Comparison of ENCODE assay signal across 2 cellular contexts in the genomic region with DNA sequence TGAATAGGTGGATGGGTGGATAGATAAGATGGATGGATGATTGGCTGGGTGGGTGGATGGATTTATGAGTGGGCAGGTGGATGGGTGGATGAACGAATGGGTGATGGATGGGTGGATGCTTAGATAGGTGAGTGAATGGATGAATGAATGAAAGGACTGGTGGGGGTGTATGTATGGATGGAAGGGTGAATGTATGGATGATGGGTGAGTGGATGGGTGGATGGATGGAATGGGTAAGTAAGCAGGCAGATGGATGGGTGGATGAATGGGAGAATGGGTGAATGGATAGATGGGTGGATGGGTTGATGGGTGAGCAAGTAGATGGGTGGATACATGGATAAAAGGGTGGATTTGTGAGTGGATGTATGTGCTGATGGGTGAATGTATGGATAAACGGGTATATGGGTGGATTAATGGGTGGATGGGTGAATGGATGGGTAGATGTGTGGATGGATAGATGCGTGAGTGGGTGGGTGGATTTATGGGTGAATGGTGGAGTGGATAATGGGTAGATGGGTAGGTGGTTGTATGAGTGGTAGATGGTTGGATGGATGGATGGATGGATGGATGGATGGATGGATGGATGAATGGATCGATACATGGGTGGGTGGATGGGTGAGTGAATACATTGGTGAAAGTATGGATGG.
TF ChIP-seq lines count a peak whose summit lies in the region.

No MANE protein-coding gene starts in this region.

TF ChIP-seq in GM12878, 131 proteins besides CTCF, POLR2A, EP300 and RAD21 (continued from another document and continues in another):
- TF ChIP-seq, protein P1, sequence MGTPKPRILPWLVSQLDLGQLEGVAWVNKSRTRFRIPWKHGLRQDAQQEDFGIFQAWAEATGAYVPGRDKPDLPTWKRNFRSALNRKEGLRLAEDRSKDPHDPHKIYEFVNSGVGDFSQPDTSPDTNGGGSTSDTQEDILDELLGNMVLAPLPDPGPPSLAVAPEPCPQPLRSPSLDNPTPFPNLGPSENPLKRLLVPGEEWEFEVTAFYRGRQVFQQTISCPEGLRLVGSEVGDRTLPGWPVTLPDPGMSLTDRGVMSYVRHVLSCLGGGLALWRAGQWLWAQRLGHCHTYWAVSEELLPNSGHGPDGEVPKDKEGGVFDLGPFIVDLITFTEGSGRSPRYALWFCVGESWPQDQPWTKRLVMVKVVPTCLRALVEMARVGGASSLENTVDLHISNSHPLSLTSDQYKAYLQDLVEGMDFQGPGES (IDR thresholded peaks at IDR 0.05): no peak
- TF ChIP-seq, protein P2, sequence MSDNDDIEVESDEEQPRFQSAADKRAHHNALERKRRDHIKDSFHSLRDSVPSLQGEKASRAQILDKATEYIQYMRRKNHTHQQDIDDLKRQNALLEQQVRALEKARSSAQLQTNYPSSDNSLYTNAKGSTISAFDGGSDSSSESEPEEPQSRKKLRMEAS (IDR thresholded peaks at IDR 0.05; ENCODE audit: low read depth, low read length): no peak
- TF ChIP-seq, protein P3, sequence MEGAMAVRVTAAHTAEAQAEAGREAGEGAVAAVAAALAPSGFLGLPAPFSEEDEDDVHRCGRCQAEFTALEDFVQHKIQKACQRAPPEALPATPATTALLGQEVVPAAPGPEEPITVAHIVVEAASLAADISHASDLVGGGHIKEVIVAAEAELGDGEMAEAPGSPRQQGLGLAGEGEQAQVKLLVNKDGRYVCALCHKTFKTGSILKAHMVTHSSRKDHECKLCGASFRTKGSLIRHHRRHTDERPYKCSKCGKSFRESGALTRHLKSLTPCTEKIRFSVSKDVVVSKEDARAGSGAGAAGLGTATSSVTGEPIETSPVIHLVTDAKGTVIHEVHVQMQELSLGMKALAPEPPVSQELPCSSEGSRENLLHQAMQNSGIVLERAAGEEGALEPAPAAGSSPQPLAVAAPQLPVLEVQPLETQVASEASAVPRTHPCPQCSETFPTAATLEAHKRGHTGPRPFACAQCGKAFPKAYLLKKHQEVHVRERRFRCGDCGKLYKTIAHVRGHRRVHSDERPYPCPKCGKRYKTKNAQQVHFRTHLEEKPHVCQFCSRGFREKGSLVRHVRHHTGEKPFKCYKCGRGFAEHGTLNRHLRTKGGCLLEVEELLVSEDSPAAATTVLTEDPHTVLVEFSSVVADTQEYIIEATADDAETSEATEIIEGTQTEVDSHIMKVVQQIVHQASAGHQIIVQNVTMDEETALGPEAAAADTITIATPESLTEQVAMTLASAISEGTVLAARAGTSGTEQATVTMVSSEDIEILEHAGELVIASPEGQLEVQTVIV (IDR thresholded peaks at IDR 0.05; ENCODE audit: borderline replicate concordance, partially characterized antibody): peak; percentile 7
- TF ChIP-seq, protein P4, sequence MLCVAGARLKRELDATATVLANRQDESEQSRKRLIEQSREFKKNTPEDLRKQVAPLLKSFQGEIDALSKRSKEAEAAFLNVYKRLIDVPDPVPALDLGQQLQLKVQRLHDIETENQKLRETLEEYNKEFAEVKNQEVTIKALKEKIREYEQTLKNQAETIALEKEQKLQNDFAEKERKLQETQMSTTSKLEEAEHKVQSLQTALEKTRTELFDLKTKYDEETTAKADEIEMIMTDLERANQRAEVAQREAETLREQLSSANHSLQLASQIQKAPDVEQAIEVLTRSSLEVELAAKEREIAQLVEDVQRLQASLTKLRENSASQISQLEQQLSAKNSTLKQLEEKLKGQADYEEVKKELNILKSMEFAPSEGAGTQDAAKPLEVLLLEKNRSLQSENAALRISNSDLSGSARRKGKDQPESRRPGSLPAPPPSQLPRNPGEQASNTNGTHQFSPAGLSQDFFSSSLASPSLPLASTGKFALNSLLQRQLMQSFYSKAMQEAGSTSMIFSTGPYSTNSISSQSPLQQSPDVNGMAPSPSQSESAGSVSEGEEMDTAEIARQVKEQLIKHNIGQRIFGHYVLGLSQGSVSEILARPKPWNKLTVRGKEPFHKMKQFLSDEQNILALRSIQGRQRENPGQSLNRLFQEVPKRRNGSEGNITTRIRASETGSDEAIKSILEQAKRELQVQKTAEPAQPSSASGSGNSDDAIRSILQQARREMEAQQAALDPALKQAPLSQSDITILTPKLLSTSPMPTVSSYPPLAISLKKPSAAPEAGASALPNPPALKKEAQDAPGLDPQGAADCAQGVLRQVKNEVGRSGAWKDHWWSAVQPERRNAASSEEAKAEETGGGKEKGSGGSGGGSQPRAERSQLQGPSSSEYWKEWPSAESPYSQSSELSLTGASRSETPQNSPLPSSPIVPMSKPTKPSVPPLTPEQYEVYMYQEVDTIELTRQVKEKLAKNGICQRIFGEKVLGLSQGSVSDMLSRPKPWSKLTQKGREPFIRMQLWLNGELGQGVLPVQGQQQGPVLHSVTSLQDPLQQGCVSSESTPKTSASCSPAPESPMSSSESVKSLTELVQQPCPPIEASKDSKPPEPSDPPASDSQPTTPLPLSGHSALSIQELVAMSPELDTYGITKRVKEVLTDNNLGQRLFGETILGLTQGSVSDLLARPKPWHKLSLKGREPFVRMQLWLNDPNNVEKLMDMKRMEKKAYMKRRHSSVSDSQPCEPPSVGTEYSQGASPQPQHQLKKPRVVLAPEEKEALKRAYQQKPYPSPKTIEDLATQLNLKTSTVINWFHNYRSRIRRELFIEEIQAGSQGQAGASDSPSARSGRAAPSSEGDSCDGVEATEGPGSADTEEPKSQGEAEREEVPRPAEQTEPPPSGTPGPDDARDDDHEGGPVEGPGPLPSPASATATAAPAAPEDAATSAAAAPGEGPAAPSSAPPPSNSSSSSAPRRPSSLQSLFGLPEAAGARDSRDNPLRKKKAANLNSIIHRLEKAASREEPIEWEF (IDR thresholded peaks at IDR 0.05; ENCODE audit: insufficient replicate concordance, low read depth, low read length): no peak
- TF ChIP-seq, protein P5, sequence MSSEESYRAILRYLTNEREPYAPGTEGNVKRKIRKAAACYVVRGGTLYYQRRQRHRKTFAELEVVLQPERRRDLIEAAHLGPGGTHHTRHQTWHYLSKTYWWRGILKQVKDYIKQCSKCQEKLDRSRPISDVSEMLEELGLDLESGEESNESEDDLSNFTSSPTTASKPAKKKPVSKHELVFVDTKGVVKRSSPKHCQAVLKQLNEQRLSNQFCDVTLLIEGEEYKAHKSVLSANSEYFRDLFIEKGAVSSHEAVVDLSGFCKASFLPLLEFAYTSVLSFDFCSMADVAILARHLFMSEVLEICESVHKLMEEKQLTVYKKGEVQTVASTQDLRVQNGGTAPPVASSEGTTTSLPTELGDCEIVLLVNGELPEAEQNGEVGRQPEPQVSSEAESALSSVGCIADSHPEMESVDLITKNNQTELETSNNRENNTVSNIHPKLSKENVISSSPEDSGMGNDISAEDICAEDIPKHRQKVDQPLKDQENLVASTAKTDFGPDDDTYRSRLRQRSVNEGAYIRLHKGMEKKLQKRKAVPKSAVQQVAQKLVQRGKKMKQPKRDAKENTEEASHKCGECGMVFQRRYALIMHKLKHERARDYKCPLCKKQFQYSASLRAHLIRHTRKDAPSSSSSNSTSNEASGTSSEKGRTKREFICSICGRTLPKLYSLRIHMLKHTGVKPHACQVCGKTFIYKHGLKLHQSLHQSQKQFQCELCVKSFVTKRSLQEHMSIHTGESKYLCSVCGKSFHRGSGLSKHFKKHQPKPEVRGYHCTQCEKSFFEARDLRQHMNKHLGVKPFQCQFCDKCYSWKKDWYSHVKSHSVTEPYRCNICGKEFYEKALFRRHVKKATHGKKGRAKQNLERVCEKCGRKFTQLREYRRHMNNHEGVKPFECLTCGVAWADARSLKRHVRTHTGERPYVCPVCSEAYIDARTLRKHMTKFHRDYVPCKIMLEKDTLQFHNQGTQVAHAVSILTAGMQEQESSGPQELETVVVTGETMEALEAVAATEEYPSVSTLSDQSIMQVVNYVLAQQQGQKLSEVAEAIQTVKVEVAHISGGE (CRISPR knock-in tag; IDR thresholded peaks at IDR 0.05): no peak
- TF ChIP-seq IKZF1 (conservative IDR thresholded peaks at IDR 0.05): no peak
- TF ChIP-seq SREBF1 (IDR thresholded peaks at IDR 0.05; ENCODE audit: low read length): no peak

TF ChIP-seq in HepG2, 621 proteins besides CTCF, POLR2A, EP300 and RAD21 (continued from another document):
- TF ChIP-seq, protein P6, sequence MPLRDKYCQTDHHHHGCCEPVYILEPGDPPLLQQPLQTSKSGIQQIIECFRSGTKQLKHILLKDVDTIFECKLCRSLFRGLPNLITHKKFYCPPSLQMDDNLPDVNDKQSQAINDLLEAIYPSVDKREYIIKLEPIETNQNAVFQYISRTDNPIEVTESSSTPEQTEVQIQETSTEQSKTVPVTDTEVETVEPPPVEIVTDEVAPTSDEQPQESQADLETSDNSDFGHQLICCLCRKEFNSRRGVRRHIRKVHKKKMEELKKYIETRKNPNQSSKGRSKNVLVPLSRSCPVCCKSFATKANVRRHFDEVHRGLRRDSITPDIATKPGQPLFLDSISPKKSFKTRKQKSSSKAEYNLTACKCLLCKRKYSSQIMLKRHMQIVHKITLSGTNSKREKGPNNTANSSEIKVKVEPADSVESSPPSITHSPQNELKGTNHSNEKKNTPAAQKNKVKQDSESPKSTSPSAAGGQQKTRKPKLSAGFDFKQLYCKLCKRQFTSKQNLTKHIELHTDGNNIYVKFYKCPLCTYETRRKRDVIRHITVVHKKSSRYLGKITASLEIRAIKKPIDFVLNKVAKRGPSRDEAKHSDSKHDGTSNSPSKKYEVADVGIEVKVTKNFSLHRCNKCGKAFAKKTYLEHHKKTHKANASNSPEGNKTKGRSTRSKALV (CRISPR knock-in tag; IDR thresholded peaks at IDR 0.05): no peak
- peak; percentile 95; the same call in 1 of the 2 replicates for TF ChIP-seq PLRG1 (conservative IDR thresholded peaks at IDR 0.05)
- TF ChIP-seq IKZF1 (IDR thresholded peaks at IDR 0.05): peak; percentile 75; the same call in 1 of the 2 replicates
- 0 out of 2 replicates have a peak, but pooled peaks have one; percentile 35 for TF ChIP-seq NFRKB (IDR thresholded peaks at IDR 0.05)
- TF ChIP-seq ESRRA (CRISPR knock-in tag; IDR thresholded peaks at IDR 0.05; ENCODE audit: low read depth): no peak
- peak; percentile 30; the same call in 1 of the 2 replicates for TF ChIP-seq SOX6 (IDR thresholded peaks at IDR 0.05)
- no peak for TF ChIP-seq SOX6 (CRISPR knock-in tag; IDR thresholded peaks at IDR 0.05)
- TF ChIP-seq DPF2 (CRISPR knock-in tag; IDR thresholded peaks at IDR 0.05; ENCODE audit: borderline replicate concordance, low read depth): no peak
- TF ChIP-seq LCORL (IDR thresholded peaks at IDR 0.05): 0 out of 2 replicates have a peak, but pooled peaks have one; percentile 7
- no peak for TF ChIP-seq LCORL (CRISPR knock-in tag; IDR thresholded peaks at IDR 0.05)
- TF ChIP-seq, protein P7, sequence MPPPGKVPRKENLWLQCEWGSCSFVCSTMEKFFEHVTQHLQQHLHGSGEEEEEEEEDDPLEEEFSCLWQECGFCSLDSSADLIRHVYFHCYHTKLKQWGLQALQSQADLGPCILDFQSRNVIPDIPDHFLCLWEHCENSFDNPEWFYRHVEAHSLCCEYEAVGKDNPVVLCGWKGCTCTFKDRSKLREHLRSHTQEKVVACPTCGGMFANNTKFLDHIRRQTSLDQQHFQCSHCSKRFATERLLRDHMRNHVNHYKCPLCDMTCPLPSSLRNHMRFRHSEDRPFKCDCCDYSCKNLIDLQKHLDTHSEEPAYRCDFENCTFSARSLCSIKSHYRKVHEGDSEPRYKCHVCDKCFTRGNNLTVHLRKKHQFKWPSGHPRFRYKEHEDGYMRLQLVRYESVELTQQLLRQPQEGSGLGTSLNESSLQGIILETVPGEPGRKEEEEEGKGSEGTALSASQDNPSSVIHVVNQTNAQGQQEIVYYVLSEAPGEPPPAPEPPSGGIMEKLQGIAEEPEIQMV (CRISPR knock-in tag; IDR thresholded peaks at IDR 0.05; ENCODE audit: low read depth): no peak
- no peak for TF ChIP-seq ZZZ3 (CRISPR knock-in tag; IDR thresholded peaks at IDR 0.05; ENCODE audit: borderline replicate concordance)
- TF ChIP-seq JUND (CRISPR knock-in tag; IDR thresholded peaks at IDR 0.05): no peak
- peak; percentile 63 for TF ChIP-seq FOXA1 (IDR thresholded peaks at IDR 0.05)
- TF ChIP-seq FOXA1 (CRISPR knock-in tag; IDR thresholded peaks at IDR 0.05): no peak
- TF ChIP-seq ZNF143 (CRISPR knock-in tag; IDR thresholded peaks at IDR 0.05): no peak
- TF ChIP-seq NBN (conservative IDR thresholded peaks at IDR 0.05): peak; percentile 65; the same call in 1 of the 2 replicates
- TF ChIP-seq, protein P8, sequence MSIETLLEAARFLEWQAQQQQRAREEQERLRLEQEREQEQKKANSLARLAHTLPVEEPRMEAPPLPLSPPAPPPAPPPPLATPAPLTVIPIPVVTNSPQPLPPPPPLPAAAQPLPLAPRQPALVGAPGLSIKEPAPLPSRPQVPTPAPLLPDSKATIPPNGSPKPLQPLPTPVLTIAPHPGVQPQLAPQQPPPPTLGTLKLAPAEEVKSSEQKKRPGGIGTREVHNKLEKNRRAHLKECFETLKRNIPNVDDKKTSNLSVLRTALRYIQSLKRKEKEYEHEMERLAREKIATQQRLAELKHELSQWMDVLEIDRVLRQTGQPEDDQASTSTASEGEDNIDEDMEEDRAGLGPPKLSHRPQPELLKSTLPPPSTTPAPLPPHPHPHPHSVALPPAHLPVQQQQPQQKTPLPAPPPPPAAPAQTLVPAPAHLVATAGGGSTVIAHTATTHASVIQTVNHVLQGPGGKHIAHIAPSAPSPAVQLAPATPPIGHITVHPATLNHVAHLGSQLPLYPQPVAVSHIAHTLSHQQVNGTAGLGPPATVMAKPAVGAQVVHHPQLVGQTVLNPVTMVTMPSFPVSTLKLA (IDR thresholded peaks at IDR 0.05): 0 out of 2 replicates have a peak, but pooled peaks have one; percentile 8
- TF ChIP-seq, protein P9, sequence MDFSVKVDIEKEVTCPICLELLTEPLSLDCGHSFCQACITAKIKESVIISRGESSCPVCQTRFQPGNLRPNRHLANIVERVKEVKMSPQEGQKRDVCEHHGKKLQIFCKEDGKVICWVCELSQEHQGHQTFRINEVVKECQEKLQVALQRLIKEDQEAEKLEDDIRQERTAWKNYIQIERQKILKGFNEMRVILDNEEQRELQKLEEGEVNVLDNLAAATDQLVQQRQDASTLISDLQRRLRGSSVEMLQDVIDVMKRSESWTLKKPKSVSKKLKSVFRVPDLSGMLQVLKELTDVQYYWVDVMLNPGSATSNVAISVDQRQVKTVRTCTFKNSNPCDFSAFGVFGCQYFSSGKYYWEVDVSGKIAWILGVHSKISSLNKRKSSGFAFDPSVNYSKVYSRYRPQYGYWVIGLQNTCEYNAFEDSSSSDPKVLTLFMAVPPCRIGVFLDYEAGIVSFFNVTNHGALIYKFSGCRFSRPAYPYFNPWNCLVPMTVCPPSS (IDR thresholded peaks at IDR 0.05): 0 out of 2 replicates have a peak, but pooled peaks have one; percentile 22
- TF ChIP-seq FOXP1 (IDR thresholded peaks at IDR 0.05): peak; percentile 31; the same call in 1 of the 2 replicates
- no peak for TF ChIP-seq FOXP1 (CRISPR knock-in tag; IDR thresholded peaks at IDR 0.05)
- TF ChIP-seq ZNF589 (CRISPR knock-in tag; conservative IDR thresholded peaks at IDR 0.05): no peak
- no peak for TF ChIP-seq NCOR1 (IDR thresholded peaks at IDR 0.05; ENCODE audit: borderline replicate concordance, low read length)
- TF ChIP-seq ZNF282 (IDR thresholded peaks at IDR 0.05; ENCODE audit: partially characterized antibody): peak; percentile 73
